9 cellular contexts compared by ENCODE assay signal in genomic region chr3:188421836-188422540, GRCh38.
DNase-seq lines count a peak whose midpoint lies in the region; ATAC-seq and TF ChIP-seq lines count a peak whose summit lies in the region.
"Had no signal": no experiment of that assay in that cellular context is flagged by ENCODE, and none has a peak within 500 bp of the region (broad histone marks: within the 10 kb centered on the region; RNA-seq: fewer than 3 reads in every experiment).

No MANE protein-coding gene starts in this region.

- H3K27me3 Mint-ChIP-seq in MCF 10A (ENCODE audit: insufficient read depth, unreplicated experiment) = no peaks in the 10 kb centered on the region

- peaks cover 12% of the 10 kb centered on the region for H3K36me3 Mint-ChIP-seq in MCF 10A (ENCODE audit: insufficient read depth, unreplicated experiment)

- TF ChIP-seq CTCF in MCF 10A (IDR thresholded peaks at IDR 0.05; ENCODE audit: unreplicated experiment) (no peak), mammary epithelial cell (conservative IDR thresholded peaks at IDR 0.05 in 1 of 2, IDR thresholded peaks at IDR 0.05 in 1 of 2; ENCODE audit: extremely low read depth in 1 of 2, insufficient read depth in 1 of 2, low read depth in 1 of 2, low read length in 2 of 2) (no peak), ascending aorta (IDR thresholded peaks at IDR 0.05) (no peak)

- in situ Hi-C loops in mammary epithelial cell (cut with MboI; ENCODE audit: low sequenced_read_pairs in 2 of 2) = no loop called here

- WGBS in mammary epithelial cell (ENCODE audit: low coverage, missing lambda C conversion rate) = 100% methylated on average over 6 of the region's 6 CpGs

- peaks cover 22% of the 10 kb centered on the region for H3K4me1 Mint-ChIP-seq in MCF 10A (ENCODE audit: insufficient read depth, unreplicated experiment)

- no peak overlapping the region for H2AFZ ChIP-seq in mammary epithelial cell (ENCODE audit: low read depth, low read length)

- CTCF ChIA-PET in MCF 10A (lab: Yijun Ruan, JAX) (interaction anchor here (0.5 to 1.6 kb wide), 4 partner anchors 163 to 1042 kb away, joined by 3 to 5 read pairs (median 4); no protein-coding TSS in a partner anchor), mammary epithelial cell (lab: Charles Lee; ENCODE audit: low non-redundant PET) (no interaction called here)

- H3K27me3 ChIP-seq in mammary epithelial cell (ENCODE audit: insufficient read depth, low read length) = no peaks in the 10 kb centered on the region
- H3K27me3 ChIP-seq in ascending aorta = no peaks in the 10 kb centered on the region

- intact Hi-C loops in MCF 10A (cut with micrococcal nuclease) = no loop called here
- intact Hi-C loops in mammary epithelial cell (cut with micrococcal nuclease) = no loop called here
- intact Hi-C loops in ascending aorta (cut with DNase I) = no loop called here

- peaks cover 15% of the 10 kb centered on the region for H3K9me3 Mint-ChIP-seq in MCF 10A (ENCODE audit: unreplicated experiment)

- H3K36me3 ChIP-seq in mammary epithelial cell (ENCODE audit: insufficient read depth, low read length) = no peaks in the 10 kb centered on the region
- no peaks in the 10 kb centered on the region for H3K36me3 ChIP-seq in ascending aorta

- no peaks in the 10 kb centered on the region for H4K20me1 ChIP-seq in mammary epithelial cell (ENCODE audit: insufficient read depth, low read length)

- dilution Hi-C loops in mammary epithelial cell (cut with HindIII; ENCODE audit: low sequenced_read_pairs) = no loop called here

- H3K4me2 ChIP-seq in mammary epithelial cell (ENCODE audit: insufficient read depth, low read depth, low read length) = no peak overlapping the region

- BruUV-seq in MCF 10A (replicated peaks; lab: Mats Ljungman, UMichigan) (no TSS peak), mammary epithelial cell (replicated peaks; lab: Mats Ljungman, UMichigan) (no TSS peak)

- no peak overlapping the region for H3K4me3 Mint-ChIP-seq in MCF 10A (ENCODE audit: unreplicated experiment)
- H3K4me3 Mint-ChIP-seq: T-helper 1 cell treated with Interleukin-12 subunit alpha and Interleukin-12 subunit beta and Interleukin-4 antibody, amounts not matched to agents 30 μg/mL and 1 μg/mL, for 36 hours had no signal

- H3K4me3 ChIP-seq in mammary epithelial cell (replicated peaks in 1 of 3; ENCODE audit: insufficient read depth in 1 of 3, low read depth in 2 of 3, low read length in 3 of 3) (no peak overlapping the region), ascending aorta (no peak overlapping the region)

- no peak overlapping the region for H3K27ac ChIP-seq in mammary epithelial cell (ENCODE audit: insufficient read depth, low read depth, low read length)
- peak overlapping the region; percentile 54 to 69 for H3K27ac ChIP-seq in ascending aorta

- H3K9me3 ChIP-seq in mammary epithelial cell (replicated peaks; ENCODE audit: insufficient read depth, low read length) = no peaks in the 10 kb centered on the region
- peaks cover 0 to 3% of the 10 kb centered on the region in 2 donors for H3K9me3 ChIP-seq in ascending aorta

- H3K4me1 ChIP-seq in mammary epithelial cell (ENCODE audit: insufficient read depth, low read length) (peaks cover 10% of the 10 kb centered on the region), ascending aorta (peaks cover 15 to 26% of the 10 kb centered on the region in 2 donors)

- H3K27ac Mint-ChIP-seq in MCF 10A (ENCODE audit: low read depth, unreplicated experiment) = peak overlapping the region; percentile 22
- H3K27ac Mint-ChIP-seq: T-helper 1 cell treated with Interleukin-12 subunit alpha and Interleukin-12 subunit beta and Interleukin-4 antibody, amounts not matched to agents 30 μg/mL and 1 μg/mL, for 36 hours had no signal

- peak; percentile 26 for DNase-seq in MCF 10A (ENCODE audit: unreplicated experiment)
- DNase-seq in mammary epithelial cell = no peak
- no peak for DNase-seq in ascending aorta (ENCODE audit: low spot score in 2 of 2)
- DNase-seq in smooth muscle cell of the brain vasculature (ENCODE audit: low read depth, low spot score) = peak; percentile 47
- DNase-seq in stimulated activated CD4-positive, alpha-beta T cell treated with anti-CD3 and anti-CD28 coated beads, Interleukin-1b, Interleukin-23, amount 100 ng/mL, for 48 hours = no peak
- DNase-seq in middle frontal gyrus (ENCODE audit: extremely low spot score, low spot score) = no peak
- no peak for DNase-seq in NCI-H146 treated with DMSO at 0.1 percent for 48 hours (lab: John Stamatoyannopoulos, UW; ENCODE audit: unreplicated experiment)

- no peak overlapping the region for H3K9ac ChIP-seq in mammary epithelial cell (ENCODE audit: insufficient read depth, low read length)

- ATAC-seq in HG03159 (IDR thresholded peaks at IDR 0.05; ENCODE audit: unreplicated experiment) = peak; percentile 100

- peaks cover 12% of the 10 kb centered on the region for H3K79me2 ChIP-seq in mammary epithelial cell (ENCODE audit: insufficient read depth, low read length)

- POLR2A ChIA-PET in MCF 10A (lab: Yijun Ruan, JAX) = interaction anchor here (0.7 to 1.6 kb wide), 6 partner anchors 11 to 726 kb away, joined by 3 to 7 read pairs (median 3); partner anchors contain the start of gene BCL6

Comparison
In these comparisons a context has a peak if more than half of its experiments do, and no peak if none do; other contexts are left out.
1. DNase-seq: peak in MCF 10A (single experiment) and smooth muscle cell of the brain vasculature (single experiment); none in mammary epithelial cell (single experiment), ascending aorta (0 of 2), stimulated activated CD4-positive, alpha-beta T cell treated with anti-CD3 and anti-CD28 coated beads, Interleukin-1b, Interleukin-23, amount 100 ng/mL, for 48 hours (single experiment), middle frontal gyrus (single experiment) and NCI-H146 treated with DMSO at 0.1 percent for 48 hours (single experiment).